9 cellular contexts compared by ENCODE assay signal in genomic region chr7:22782616-22783232, GRCh38. TPM values are rescaled to one million over a fixed set of nuclear protein-coding genes. Genes with fewer than 3 reads are reported as not detected.
DNase-seq lines count a peak whose midpoint lies in the region; ATAC-seq and TF ChIP-seq lines count a peak whose summit lies in the region.
"Had no signal": no experiment of that assay in that cellular context is flagged by ENCODE, and none has a peak within 500 bp of the region (broad histone marks: within the 10 kb centered on the region; RNA-seq: fewer than 3 reads in every experiment).

No MANE protein-coding gene starts in this region.

- H3K27me3 Mint-ChIP-seq in activated naive CD4-positive, alpha-beta T cell treated with anti-CD3 and anti-CD28 coated beads, Interleukin-2, amount 10 ng/mL, durations not matched to agents 7 days and 5 days, result peaks cover 19% of the 10 kb centered on the region

- TF ChIP-seq CTCF in left ventricle myocardium inferior (IDR thresholded peaks at IDR 0.05; ENCODE audit: borderline replicate concordance), result peak; percentile 82

- no peaks in the 10 kb centered on the region for H3K36me3 ChIP-seq in left ventricle myocardium inferior

- H3K36me3 Mint-ChIP-seq in activated naive CD4-positive, alpha-beta T cell treated with anti-CD3 and anti-CD28 coated beads, Interleukin-2, amount 10 ng/mL, durations not matched to agents 7 days and 5 days, result no peaks in the 10 kb centered on the region
- H3K36me3 Mint-ChIP-seq: activated naive CD8-positive, alpha-beta T cell had no signal

- no peaks in the 10 kb centered on the region for H3K27me3 ChIP-seq in left ventricle myocardium inferior (ENCODE audit: low read depth)

- TF ChIP-seq POLR2A in GM18505 (IDR thresholded peaks at IDR 0.05; ENCODE audit: borderline replicate concordance, extremely low read depth, insufficient read depth, insufficient read length), result no peak

- no peak overlapping the region for H3K27ac Mint-ChIP-seq in activated naive CD4-positive, alpha-beta T cell treated with anti-CD3 and anti-CD28 coated beads, Interleukin-2, amount 10 ng/mL, durations not matched to agents 7 days and 5 days
- H3K27ac Mint-ChIP-seq: activated naive CD8-positive, alpha-beta T cell had no signal

- no peaks in the 10 kb centered on the region for H3K4me1 ChIP-seq in left ventricle myocardium inferior

- H3K4me1 Mint-ChIP-seq in activated naive CD4-positive, alpha-beta T cell treated with anti-CD3 and anti-CD28 coated beads, Interleukin-2, amount 10 ng/mL, durations not matched to agents 7 days and 5 days, result no peaks in the 10 kb centered on the region

- H3K4me3 Mint-ChIP-seq in activated naive CD4-positive, alpha-beta T cell treated with anti-CD3 and anti-CD28 coated beads, Interleukin-2, amount 10 ng/mL, durations not matched to agents 7 days and 5 days, result no peak overlapping the region
- H3K4me3 Mint-ChIP-seq: activated naive CD8-positive, alpha-beta T cell had no signal

- DNase-seq in COLO829 (ENCODE audit: low spot score), result peak; percentile 71
- peak; percentile 75 for DNase-seq in HuH-7 (ENCODE audit: low spot score)
- peak; percentile 88 for DNase-seq in activated naive CD4-positive, alpha-beta T cell treated with anti-CD3 and anti-CD28 coated beads, Interleukin-2, amount 10 ng/mL, durations not matched to agents 7 days and 5 days
- peak; percentile 55 for DNase-seq in left ventricle myocardium inferior
- DNase-seq in stimulated activated CD4-positive, alpha-beta T cell treated with anti-CD3 and anti-CD28 coated beads, Interleukin-12 subunit alpha, Interleukin-12 subunit beta, amount 100 ng/mL, for 24 hours (ENCODE audit: low read depth in 2 of 2), result peak; percentile 21 to 79

- CTCF ChIA-PET in activated naive CD4-positive, alpha-beta T cell treated with anti-CD3 and anti-CD28 coated beads, Interleukin-2, amount 10 ng/mL, durations not matched to agents 7 days and 5 days (lab: Charles Lee), result interaction anchor here (0.6 to 6.5 kb wide), 16 partner anchors 9 to 298 kb away, joined by 3 to 84 read pairs (median 4); no protein-coding TSS in a partner anchor

- ATAC-seq in GM19395 (IDR thresholded peaks at IDR 0.05; ENCODE audit: unreplicated experiment) (peak; percentile 82), SK-N-SH treated with all-trans-retinoic acid at 6 μM for 48 hours (peak; percentile 94), GM18505 (IDR thresholded peaks at IDR 0.05; ENCODE audit: unreplicated experiment) (no peak)

- H3K9me3 ChIP-seq in left ventricle myocardium inferior (replicated peaks), result no peaks in the 10 kb centered on the region

- H3K9me3 Mint-ChIP-seq in activated naive CD4-positive, alpha-beta T cell treated with anti-CD3 and anti-CD28 coated beads, Interleukin-2, amount 10 ng/mL, durations not matched to agents 7 days and 5 days, result no peaks in the 10 kb centered on the region

- H3K4me3 ChIP-seq in left ventricle myocardium inferior, result no peak overlapping the region

- no peak overlapping the region for H3K27ac ChIP-seq in left ventricle myocardium inferior (replicated peaks)

- intact Hi-C loops in left ventricle myocardium inferior (cut with micrococcal nuclease), result no loop called here

TF ChIP-seq in SK-N-SH treated with all-trans-retinoic acid at 6 μM for 48 hours, 23 proteins besides CTCF, POLR2A, EP300 and RAD21:
- TF ChIP-seq SNAI2 (CRISPR knock-in tag; IDR thresholded peaks at IDR 0.05) (no peak), CREB5 (CRISPR knock-in tag; IDR thresholded peaks at IDR 0.05; ENCODE audit: low read depth) (no peak), ISL1 (CRISPR knock-in tag; IDR thresholded peaks at IDR 0.05) (no peak), ZNF8 (CRISPR knock-in tag; IDR thresholded peaks at IDR 0.05) (no peak), ESRRG (CRISPR knock-in tag; IDR thresholded peaks at IDR 0.05) (no peak), ZC3H10 (CRISPR knock-in tag; IDR thresholded peaks at IDR 0.05) (no peak)

RNA-seq across cellular contexts. Expression of gene TOMM7, which starts 39.9 kb away (rescaled TPM):
- total RNA-seq in left ventricle myocardium inferior, result 563 TPM

RNA-seq across cellular contexts. Expression of gene IL6, which starts 55.7 kb away (rescaled TPM):
- 0.69 TPM for total RNA-seq in left ventricle myocardium inferior
